In genomic region chr2:6143812-6144211, GRCh38 we compare ENCODE assay signal across 21 cellular contexts.
A peak's percentile ranks its signal among the peaks of the same experiment; 100 is the strongest.
DNase-seq lines count a peak whose midpoint lies in the region; ATAC-seq, FAIRE-seq and TF ChIP-seq lines count a peak whose summit lies in the region.
"Had no signal": no experiment of that assay in that cellular context is flagged by ENCODE, and none has a peak within 500 bp of the region (broad histone marks: within the 10 kb centered on the region; RNA-seq: fewer than 3 reads in every experiment).

No MANE protein-coding gene starts in this region.

- CTCF ChIA-PET in HepG2 (lab: Yijun Ruan, JAX; ENCODE audit: low intra/inter-chr PET ratio, low total read pairs) = no interaction called here

- H3K9me3 Mint-ChIP-seq in GM23338 = peaks cover 54% of the 10 kb centered on the region

- H3K27me3 Mint-ChIP-seq in GM23338 (ENCODE audit: insufficient read depth, low read depth, poor library complexity) = no peaks in the 10 kb centered on the region
- H3K27me3 Mint-ChIP-seq: B cell; CD4-positive, CD25-positive, alpha-beta regulatory T cell had no signal

- H3K27ac Mint-ChIP-seq in GM23338 = no peak overlapping the region
- H3K27ac Mint-ChIP-seq: B cell; CD4-positive, CD25-positive, alpha-beta regulatory T cell; CD8-positive, alpha-beta T cell; H9; HFFc6 had no signal

- peaks cover 9% of the 10 kb centered on the region; the same call in 2 of the 3 replicates for H3K36me3 Mint-ChIP-seq in GM23338 (ENCODE audit: low read depth)
- H3K36me3 Mint-ChIP-seq: CD4-positive, CD25-positive, alpha-beta regulatory T cell; CD8-positive, alpha-beta T cell had no signal

- H4K20me1 ChIP-seq in HepG2 (ENCODE audit: insufficient read depth, low read length) (no peaks in the 10 kb centered on the region), GM23338 (replicated peaks; ENCODE audit: insufficient read depth) (no peaks in the 10 kb centered on the region)
- H4K20me1 ChIP-seq: BLaER1 had no signal

- H3K27me3 ChIP-seq in HepG2 (ENCODE audit: control insufficient read depth in 1 of 2, insufficient read depth in 2 of 2, low read length in 2 of 2) (no peaks in the 10 kb centered on the region), right lobe of liver (no peaks in the 10 kb centered on the region), GM23338 (ENCODE audit: insufficient read depth) (no peaks in the 10 kb centered on the region)
- H3K27me3 ChIP-seq: BLaER1 had no signal

- H3K79me2 ChIP-seq in HepG2 (ENCODE audit: insufficient read depth, low read length) (no peaks in the 10 kb centered on the region), GM23338 (replicated peaks; ENCODE audit: insufficient read depth) (no peaks in the 10 kb centered on the region)

- no peak overlapping the region for H3K4me3 Mint-ChIP-seq in GM23338
- H3K4me3 Mint-ChIP-seq: B cell; CD4-positive, CD25-positive, alpha-beta regulatory T cell; CD8-positive, alpha-beta T cell; H9; HFFc6 had no signal

- H2AFZ ChIP-seq in HepG2 (ENCODE audit: low read length) (no peak overlapping the region), GM23338 (no peak overlapping the region)
- H2AFZ ChIP-seq: GM23248 had no signal

- TF ChIP-seq CTCF in HepG2 (CRISPR knock-in tag; IDR thresholded peaks at IDR 0.05) = no peak
- no peak for TF ChIP-seq CTCF in right lobe of liver (IDR thresholded peaks at IDR 0.05)
- TF ChIP-seq CTCF in GM23338 (conservative IDR thresholded peaks at IDR 0.05; ENCODE audit: low read depth in 2 of 2) = no peak

- H3F3A ChIP-seq in GM23338 (replicated peaks; ENCODE audit: low read depth) = no peaks in the 10 kb centered on the region

- no peak for TF ChIP-seq POLR2A in HepG2 (IDR thresholded peaks at IDR 0.05; ENCODE audit: insufficient read depth in 1 of 2, low read depth in 2 of 2, low read length in 2 of 2)
- no peak for TF ChIP-seq POLR2A in right lobe of liver (IDR thresholded peaks at IDR 0.05)

- in situ Hi-C loops in HepG2 (cut with HindIII; ENCODE audit: extremely low pct_ligation_motif_present, low pct_unique_long_range_greater_than_20kb) = no loop called here

- no peak for TF ChIP-seq RAD21 in HepG2 (CRISPR knock-in tag; IDR thresholded peaks at IDR 0.05)

- no peaks in the 10 kb centered on the region for H3K36me3 ChIP-seq in HepG2 (replicated peaks in 1 of 2; ENCODE audit: control insufficient read depth in 1 of 2, insufficient read depth in 2 of 2, low read length in 2 of 2)
- no peaks in the 10 kb centered on the region for H3K36me3 ChIP-seq in right lobe of liver
- peaks cover 5% of the 10 kb centered on the region; the same call in 1 of the 2 replicates for H3K36me3 ChIP-seq in GM23338 (ENCODE audit: insufficient read depth)
- H3K36me3 ChIP-seq: BLaER1 had no signal

- 0% methylated on average over 1 of the region's 1 CpG for WGBS in HepG2 (ENCODE audit: low lambda C conversion rate)
- WGBS in right lobe of liver (ENCODE audit: insufficient coverage, low coverage, low lambda C conversion rate, missing lambda C conversion rate) = 25% methylated on average over 1 of the region's 1 CpG

- intact Hi-C loops in HepG2 (cut with micrococcal nuclease; ENCODE audit: unreplicated experiment) (no loop called here), right lobe of liver (cut with DNase I) (no loop called here)

- FAIRE-seq in HepG2 (lab: Jason Lieb, UNC) = no peak
- FAIRE-seq: A204.1, D721Med, G401.6, GM12892 had no signal

- H3K27ac ChIP-seq in HepG2 (ENCODE audit: extremely low read length, insufficient read depth, low read length) (no peak overlapping the region), right lobe of liver (no peak overlapping the region), GM23338 (ENCODE audit: low read depth) (no peak overlapping the region)
- H3K27ac ChIP-seq: BLaER1, C4-2B, GM23248 had no signal

- BruUV-seq in HepG2 (replicated peaks; lab: Mats Ljungman, UMichigan) = no TSS peak

- no peak overlapping the region for H3K4me2 ChIP-seq in HepG2 (ENCODE audit: low read depth, low read length)
- no peak overlapping the region for H3K4me2 ChIP-seq in GM23338
- H3K4me2 ChIP-seq: BLaER1 had no signal

- H3K4me1 Mint-ChIP-seq in GM23338 = no peaks in the 10 kb centered on the region
- H3K4me1 Mint-ChIP-seq: B cell; CD4-positive, CD25-positive, alpha-beta regulatory T cell; H9 had no signal

- H3K9me3 ChIP-seq in HepG2 (ENCODE audit: low read length) (peaks cover 89% of the 10 kb centered on the region), right lobe of liver (no peaks in the 10 kb centered on the region)

- POLR2A ChIA-PET in HepG2 (lab: Yijun Ruan, JAX) = no interaction called here

- H3K9me2 ChIP-seq in GM23338 (ENCODE audit: insufficient read depth) = no peaks in the 10 kb centered on the region

- TF ChIP-seq EP300 in HepG2 (IDR thresholded peaks at IDR 0.05; ENCODE audit: low read depth in 2 of 2, low read length in 2 of 2) (no peak), HepG2 (CRISPR knock-in tag; IDR thresholded peaks at IDR 0.05; ENCODE audit: borderline replicate concordance) (no peak)

- H3K9ac ChIP-seq in HepG2 (ENCODE audit: insufficient read depth, low read depth, low read length) = no peak overlapping the region
- H3K9ac ChIP-seq: BLaER1, GM23248 had no signal

- DNase-seq in HepG2 (ENCODE audit: low spot score) (no peak), right lobe of liver (no peak), GM23338 (ENCODE audit: low spot score) (no peak), OCI-M1 (lab: John Stamatoyannopoulos, UW) (peak; percentile 3), cerebellum (ENCODE audit: low spot score) (no peak)
- DNase-seq: Caco-2; CD4-positive, CD25-positive, alpha-beta regulatory T cell; CD8-positive, alpha-beta T cell; DMS153; DND-41; GM23248; H9; HFFc6 had no signal

- no peak overlapping the region for H3K4me3 ChIP-seq in HepG2 (replicated peaks in 1 of 3; ENCODE audit: insufficient read depth in 1 of 3, low read depth in 2 of 3, low read length in 3 of 3)
- H3K4me3 ChIP-seq in right lobe of liver = no peak overlapping the region
- no peak overlapping the region for H3K4me3 ChIP-seq in GM23338
- H3K4me3 ChIP-seq: BLaER1, GM23248 had no signal

- ATAC-seq in HepG2 (no peak), right lobe of liver (no peak), GM23338 (no peak), GM21737 (IDR thresholded peaks at IDR 0.05; ENCODE audit: unreplicated experiment) (no peak)
- ATAC-seq: CD8-positive, alpha-beta T cell had no signal

- H3K4me1 ChIP-seq in HepG2 (ENCODE audit: insufficient read depth, low read length) (no peaks in the 10 kb centered on the region), right lobe of liver (no peaks in the 10 kb centered on the region), GM23338 (ENCODE audit: insufficient read depth) (no peaks in the 10 kb centered on the region)
- H3K4me1 ChIP-seq: BLaER1, Caco-2 had no signal

TF ChIP-seq in HepG2, 621 proteins besides CTCF, POLR2A, EP300 and RAD21 (continues in another document):
- no peak for TF ChIP-seq RFXAP (CRISPR knock-in tag; IDR thresholded peaks at IDR 0.05; ENCODE audit: borderline replicate concordance)
- no peak for TF ChIP-seq PREB (CRISPR knock-in tag; IDR thresholded peaks at IDR 0.05)
- no peak for TF ChIP-seq TP53 (CRISPR knock-in tag; conservative IDR thresholded peaks at IDR 0.05)
- TF ChIP-seq ZNF331 (CRISPR knock-in tag; IDR thresholded peaks at IDR 0.05) = peak; percentile 90
- no peak for TF ChIP-seq TRIM22 (IDR thresholded peaks at IDR 0.05)
- TF ChIP-seq ZNF20 (CRISPR knock-in tag; IDR thresholded peaks at IDR 0.05) = no peak
